In genomic region chr15:60469893-60470641, GRCh38 we compare ENCODE assay signal across 16 cellular contexts. TPM values are rescaled to one million over a fixed set of nuclear protein-coding genes. Genes with fewer than 3 reads are reported as not detected.
DNase-seq lines count a peak whose midpoint lies in the region; ATAC-seq and TF ChIP-seq lines count a peak whose summit lies in the region.
"Had no signal": no experiment of that assay in that cellular context is flagged by ENCODE, and none has a peak within 500 bp of the region (broad histone marks: within the 10 kb centered on the region; RNA-seq: fewer than 3 reads in every experiment).

No MANE protein-coding gene starts in this region.

- in situ Hi-C loops in HAP-1 (cut with MboI; ENCODE audit: low sequenced_read_pairs) = no loop called here
- in situ Hi-C loops in astrocyte of the spinal cord (cut with HindIII; ENCODE audit: low sequenced_read_pairs) = no loop called here

- DNase-seq in HAP-1 (ENCODE audit: low spot score in 2 of 2) (peak; percentile 71 to 98), astrocyte of the spinal cord (ENCODE audit: low read depth, low spot score) (peak; percentile 13), kidney tubule cell (ENCODE audit: low spot score) (peak; percentile 72), Peyer's patch (no peak), medulla oblongata (ENCODE audit: extremely low spot score) (no peak), HuH-7.5 (ENCODE audit: low spot score) (no peak)
- DNase-seq: activated CD4-positive, alpha-beta T cell treated with anti-CD3 and anti-CD28 coated beads, Interleukin-2, amount 50 U/mL, for 48 hours; activated naive CD4-positive, alpha-beta T cell; BE2C; NCI-H1694; NCI-H774; nephron progenitor cell had no signal

- TF ChIP-seq CTCF in astrocyte of the spinal cord (IDR thresholded peaks at IDR 0.05; ENCODE audit: low read depth, low read length) = no peak
- no peak for TF ChIP-seq CTCF in Peyer's patch (IDR thresholded peaks at IDR 0.05)

- ATAC-seq in GM21423 (IDR thresholded peaks at IDR 0.05; ENCODE audit: unreplicated experiment) = no peak

- H3K79me2 ChIP-seq in ACC112 (ENCODE audit: control insufficient read depth, insufficient read depth, low read length, unreplicated experiment) = peaks cover 26% of the 10 kb centered on the region

- peak overlapping the region; percentile 7; the same call in 1 of the 2 replicates for H3K4me3 ChIP-seq in ACC112 (ENCODE audit: low read depth, low read length)
- no peak overlapping the region for H3K4me3 ChIP-seq in HAP-1
- H3K4me3 ChIP-seq in astrocyte of the spinal cord (ENCODE audit: low read depth, low read length) = no peak overlapping the region
- no peak overlapping the region for H3K4me3 ChIP-seq in Peyer's patch
- H3K4me3 ChIP-seq: coronary artery, vagina had no signal

- TF ChIP-seq POLR2A in Peyer's patch (IDR thresholded peaks at IDR 0.05) = no peak

- H3K36me3 ChIP-seq in ACC112 (ENCODE audit: insufficient read depth, low read length) (peaks cover 31% of the 10 kb centered on the region), HAP-1 (replicated peaks) (peaks cover 32% of the 10 kb centered on the region), Peyer's patch (peaks cover 0 to 60% (median 0%) of the 10 kb centered on the region in 3 donors)

- H3K27me3 ChIP-seq in ACC112 (ENCODE audit: insufficient read depth, low read length) (no peaks in the 10 kb centered on the region), HAP-1 (ENCODE audit: low read depth) (no peaks in the 10 kb centered on the region), Peyer's patch (no peaks in the 10 kb centered on the region)
- H3K27me3 ChIP-seq: BE2C, vagina had no signal

- no peaks in the 10 kb centered on the region for H3K9me3 ChIP-seq in HAP-1
- H3K9me3 ChIP-seq in Peyer's patch = no peaks in the 10 kb centered on the region
- H3K9me3 ChIP-seq: BE2C, vagina had no signal

- H3K4me1 ChIP-seq in ACC112 (ENCODE audit: control insufficient read depth, insufficient read depth, low read length, unreplicated experiment) (peaks cover 29% of the 10 kb centered on the region), HAP-1 (peaks cover 22% of the 10 kb centered on the region), Peyer's patch (no peaks in the 10 kb centered on the region)
- H3K4me1 ChIP-seq: vagina had no signal

- peak overlapping the region; percentile 27 for H2AFZ ChIP-seq in ACC112 (ENCODE audit: low read length, unreplicated experiment)

- H3K27ac ChIP-seq in ACC112 (ENCODE audit: low read depth, low read length) (peak overlapping the region; percentile 81), Peyer's patch (no peak overlapping the region)
- H3K27ac ChIP-seq: coronary artery, vagina had no signal

RNA-seq across cellular contexts. Expression of gene ICE2, which starts 8.9 kb away (rescaled TPM):
- 10 to 100 TPM; 14.7 to 27.2 (median 19.6) TPM for total RNA-seq in Peyer's patch

Comparison
In these comparisons a context has a peak if more than half of its experiments do, and no peak if none do; other contexts are left out.
1. DNase-seq: peak in HAP-1 (2 of 2), astrocyte of the spinal cord (single experiment) and kidney tubule cell (single experiment); none in Peyer's patch (0 of 3), medulla oblongata (single experiment) and HuH-7.5 (single experiment).